Comparison of ENCODE assay signal across 8 cellular contexts in the genomic region with DNA sequence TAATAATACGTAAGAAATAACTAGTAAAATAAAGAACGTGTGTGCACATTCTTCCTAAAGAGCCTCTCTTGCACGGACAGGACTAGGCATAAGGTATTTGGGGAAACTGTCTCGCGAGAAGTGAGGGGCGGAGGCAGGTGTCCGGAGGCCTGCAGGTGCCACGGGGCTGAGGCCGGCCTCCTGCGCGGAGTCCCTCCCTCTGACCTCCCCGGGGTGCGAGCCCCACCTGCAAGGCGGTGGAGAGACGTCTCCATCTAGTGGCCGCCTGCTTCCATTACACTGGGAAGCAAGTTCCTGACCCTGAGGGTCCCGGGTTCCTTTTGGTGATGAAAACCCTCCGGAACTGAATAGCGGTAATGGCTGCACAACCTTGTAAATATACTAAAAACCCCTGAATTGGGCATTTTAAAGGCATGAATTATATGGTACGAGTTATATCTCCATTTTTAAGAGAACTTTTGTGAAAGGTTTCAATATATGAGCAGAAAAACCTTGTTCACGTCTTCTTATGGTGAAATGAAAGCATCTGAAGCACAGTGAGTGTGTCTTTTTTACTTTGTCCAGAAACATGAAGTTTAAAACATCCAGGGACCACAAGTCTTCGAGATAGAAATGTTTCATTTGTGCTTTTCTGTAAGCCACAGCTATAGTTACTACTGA. TPM values are rescaled to one million over a fixed set of nuclear protein-coding genes. Genes with fewer than 3 reads are reported as not detected.
DNase-seq lines count a peak whose midpoint lies in the region; ATAC-seq and TF ChIP-seq lines count a peak whose summit lies in the region.

No MANE protein-coding gene starts in this region.

- H3K4me1 ChIP-seq in Loucy (ENCODE audit: insufficient read depth, low read length, poor library complexity, severe bottlenecking): peaks cover 31% of the 10 kb centered on the region

- peak overlapping the region; percentile 60 for H3K4me3 ChIP-seq in Loucy (ENCODE audit: low read length, poor library complexity, severe bottlenecking)

- H3K36me3 ChIP-seq in Loucy (ENCODE audit: insufficient read depth, low read length): no peaks in the 10 kb centered on the region

- DNase-seq in DMS53 treated with DMSO at 0.1 percent for 48 hours (lab: John Stamatoyannopoulos, UW; ENCODE audit: unreplicated experiment) (peak; percentile 42), SKM-1 (lab: John Stamatoyannopoulos, UW; ENCODE audit: unreplicated experiment) (peak; percentile 30), left ventricle myocardium superior (peak; percentile 73), sciatic nerve (ENCODE audit: low spot score) (peak; percentile 83)
- peak; percentile 42 for DNase-seq in activated naive CD8-positive, alpha-beta T cell treated with anti-CD3 and anti-CD28 coated beads, Interleukin-2, amount 50 U/mL, for 16 hours (ENCODE audit: low read depth, low spot score)

- H3K79me2 ChIP-seq in Loucy (ENCODE audit: insufficient read depth, low read length): no peaks in the 10 kb centered on the region

- peaks cover 4% of the 10 kb centered on the region; the same call in 1 of the 2 replicates for H3F3A ChIP-seq in Loucy (ENCODE audit: low read depth)

- H2AFZ ChIP-seq in Loucy (ENCODE audit: low read length): peak overlapping the region; percentile 86

- peak; percentile 95 for TF ChIP-seq CTCF in Loucy (conservative IDR thresholded peaks at IDR 0.05; ENCODE audit: low read length)

- no peaks in the 10 kb centered on the region for H3K9me2 ChIP-seq in Loucy (replicated peaks; ENCODE audit: low read depth, low read length)

- peak overlapping the region; percentile 61 for H3K9ac ChIP-seq in Loucy (ENCODE audit: low read depth, low read length, poor library complexity, severe bottlenecking)

- H3K27me3 ChIP-seq in Loucy (ENCODE audit: insufficient read depth, low read length, poor library complexity, severe bottlenecking): no peaks in the 10 kb centered on the region

- intact Hi-C loops in left ventricle myocardium superior (cut with micrococcal nuclease): loop anchor here (5.0 kb wide), 1 partner anchor 262 kb away; no protein-coding TSS in a partner anchor
- intact Hi-C loops in sciatic nerve (cut with DNase I): loop anchor here (5.0 kb wide), 1 partner anchor 262 kb away; no protein-coding TSS in a partner anchor

- H3K4me2 ChIP-seq in Loucy (ENCODE audit: low read depth, low read length, poor library complexity, severe bottlenecking): peak overlapping the region; percentile 70

- no peaks in the 10 kb centered on the region for H4K20me1 ChIP-seq in Loucy (ENCODE audit: insufficient read depth, low read length, poor library complexity, severe bottlenecking)

- H3K9me3 ChIP-seq in Loucy (ENCODE audit: insufficient read depth, low read depth, low read length): no peaks in the 10 kb centered on the region

- ATAC-seq in GM21737 (IDR thresholded peaks at IDR 0.05; ENCODE audit: unreplicated experiment) (peak; percentile 72), left ventricle myocardium superior (peak; percentile 92), sciatic nerve (peak; percentile 84), GM18517 (IDR thresholded peaks at IDR 0.05; ENCODE audit: unreplicated experiment) (no peak)

RNA-seq across cellular contexts. Expression of gene CTDP1, which starts 35.5 kb away (rescaled TPM):
- total RNA-seq in left ventricle myocardium superior (10.2 TPM), sciatic nerve (15.7 TPM)

Comparison
In these comparisons a context has a peak if more than half of its experiments do, and no peak if none do; other contexts are left out.
1. DNase-seq: peak in every context shown above with its lines; median percentile 83 in sciatic nerve; 73 in left ventricle myocardium superior; 42 in DMS53 treated with DMSO at 0.1 percent for 48 hours; 42 in activated naive CD8-positive, alpha-beta T cell treated with anti-CD3 and anti-CD28 coated beads, Interleukin-2, amount 50 U/mL, for 16 hours; 30 in SKM-1.